8 cellular contexts compared by ENCODE assay signal in the genomic region with DNA sequence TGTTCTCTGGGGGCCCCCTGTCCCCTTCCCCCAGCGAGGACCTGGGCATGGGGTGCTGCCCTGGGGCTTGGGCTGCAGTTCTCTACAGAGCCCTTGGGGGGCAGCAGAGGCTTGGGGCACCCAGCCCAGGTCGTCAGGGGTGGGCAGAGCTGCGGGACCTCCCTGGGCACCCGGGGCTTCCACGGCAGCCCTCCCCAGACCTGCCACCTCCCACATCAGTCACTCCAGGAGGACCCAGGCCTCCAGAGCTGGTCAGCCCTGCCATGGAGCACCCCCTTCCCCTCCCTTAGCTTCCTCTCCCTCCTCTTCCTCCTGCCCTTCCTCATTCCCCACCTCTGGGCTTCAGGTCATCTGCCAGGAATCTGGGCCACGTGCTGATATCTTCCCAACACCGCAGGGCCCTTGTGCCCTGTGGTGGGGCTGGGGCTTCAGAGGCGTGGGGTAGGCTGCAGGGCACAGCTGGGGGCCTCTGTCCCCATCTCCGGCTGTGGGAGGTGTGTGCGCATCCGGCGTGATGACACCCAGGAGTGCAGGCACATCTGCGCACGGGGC. TPM values are rescaled to one million over a fixed set of nuclear protein-coding genes. Genes with fewer than 3 reads are reported as not detected.
DNase-seq lines count a peak whose midpoint lies in the region; ATAC-seq lines count a peak whose summit lies in the region.

No MANE protein-coding gene starts in this region.

- no peaks in the 10 kb centered on the region for H3K9me3 ChIP-seq in iPS-15b (ENCODE audit: control insufficient read depth, insufficient read depth, low read length)

- no peak overlapping the region for H3K9ac ChIP-seq in iPS-15b (ENCODE audit: low read depth, low read length)

- H3K4me1 ChIP-seq in iPS-15b (ENCODE audit: control insufficient read depth, insufficient read depth, low read length): peaks cover 16% of the 10 kb centered on the region

- peaks cover 6% of the 10 kb centered on the region for H3K27me3 Mint-ChIP-seq in activated naive CD8-positive, alpha-beta T cell treated with anti-CD3 and anti-CD28 coated beads, Interleukin-2, amount 10 ng/mL, durations not matched to agents 7 days and 5 days

- no peaks in the 10 kb centered on the region for H3K27me3 ChIP-seq in iPS-15b (ENCODE audit: control insufficient read depth, insufficient read depth, low read length)

- H3K4me3 Mint-ChIP-seq in activated naive CD8-positive, alpha-beta T cell treated with anti-CD3 and anti-CD28 coated beads, Interleukin-2, amount 10 ng/mL, durations not matched to agents 7 days and 5 days: peak overlapping the region; percentile 40

- H3K9me3 Mint-ChIP-seq in activated naive CD8-positive, alpha-beta T cell treated with anti-CD3 and anti-CD28 coated beads, Interleukin-2, amount 10 ng/mL, durations not matched to agents 7 days and 5 days: no peaks in the 10 kb centered on the region

- H3K36me3 Mint-ChIP-seq in activated naive CD8-positive, alpha-beta T cell treated with anti-CD3 and anti-CD28 coated beads, Interleukin-2, amount 10 ng/mL, durations not matched to agents 7 days and 5 days: no peaks in the 10 kb centered on the region

- peak overlapping the region; percentile 55 for H3K4me3 ChIP-seq in iPS-15b (ENCODE audit: low read depth, low read length)

- peaks cover 9% of the 10 kb centered on the region for H3K4me1 Mint-ChIP-seq in activated naive CD8-positive, alpha-beta T cell treated with anti-CD3 and anti-CD28 coated beads, Interleukin-2, amount 10 ng/mL, durations not matched to agents 7 days and 5 days

- DNase-seq in NCI-H526 (lab: John Stamatoyannopoulos, UW) (peak; percentile 35 to 75), NCI-H526 treated with DMSO at 0.1 percent for 48 hours (lab: John Stamatoyannopoulos, UW) (no peak), T follicular helper cell (ENCODE audit: low read depth) (peak; percentile 45)
- DNase-seq in activated naive CD8-positive, alpha-beta T cell treated with anti-CD3 and anti-CD28 coated beads, Interleukin-2, amount 10 ng/mL, durations not matched to agents 7 days and 5 days: peak; percentile 80
- DNase-seq in stimulated activated CD4-positive, alpha-beta T cell treated with anti-CD3 and anti-CD28 coated beads, Interleukin-4, amount 100 ng/mL, for 4 hours: peak; percentile 49 to 64

- H3K27ac Mint-ChIP-seq in activated naive CD8-positive, alpha-beta T cell treated with anti-CD3 and anti-CD28 coated beads, Interleukin-2, amount 10 ng/mL, durations not matched to agents 7 days and 5 days: no peak overlapping the region

- H3K36me3 ChIP-seq in iPS-15b (ENCODE audit: control insufficient read depth, insufficient read depth, low read length): no peaks in the 10 kb centered on the region

- POLR2A ChIA-PET in activated naive CD8-positive, alpha-beta T cell treated with anti-CD3 and anti-CD28 coated beads, Interleukin-2, amount 10 ng/mL, durations not matched to agents 7 days and 5 days (lab: Charles Lee): interaction anchor here (0.7 to 1.2 kb wide), 3 partner anchors 16 to 1454 kb away, joined by 3 to 4 read pairs (median 3); partner anchors contain the start of gene CD151

- peak; percentile 59 for ATAC-seq in activated naive CD8-positive, alpha-beta T cell treated with anti-CD3 and anti-CD28 coated beads, Interleukin-2, amount 10 ng/mL, durations not matched to agents 7 days and 5 days (ENCODE audit: low read depth)
- ATAC-seq in HG02970 (IDR thresholded peaks at IDR 0.05; ENCODE audit: low FRiP score, unreplicated experiment) (no peak), GM21381 (IDR thresholded peaks at IDR 0.05; ENCODE audit: unreplicated experiment) (no peak)

RNA-seq across cellular contexts. Expression of gene TSPAN4, which starts 5.8 kb away (rescaled TPM):
- total RNA-seq in activated naive CD8-positive, alpha-beta T cell treated with anti-CD3 and anti-CD28 coated beads, Interleukin-2, amount 10 ng/mL, durations not matched to agents 7 days and 5 days: 10 to 100 TPM; 19.0 to 20.3 TPM

RNA-seq across cellular contexts. Expression of gene POLR2L, which starts 6.1 kb away (rescaled TPM):
- 10 to 100 TPM; 76.7 to 78.9 TPM for total RNA-seq in activated naive CD8-positive, alpha-beta T cell treated with anti-CD3 and anti-CD28 coated beads, Interleukin-2, amount 10 ng/mL, durations not matched to agents 7 days and 5 days

RNA-seq across cellular contexts. Expression of gene CD151, which starts 15.7 kb away (rescaled TPM):
- total RNA-seq in activated naive CD8-positive, alpha-beta T cell treated with anti-CD3 and anti-CD28 coated beads, Interleukin-2, amount 10 ng/mL, durations not matched to agents 7 days and 5 days: 10 to 100 TPM; 36.4 to 37.4 TPM

RNA-seq across cellular contexts. Expression of gene CRACR2B, which starts 20.7 kb away (rescaled TPM):
- total RNA-seq in activated naive CD8-positive, alpha-beta T cell treated with anti-CD3 and anti-CD28 coated beads, Interleukin-2, amount 10 ng/mL, durations not matched to agents 7 days and 5 days: 10 to 100 TPM; 10.5 to 11.2 TPM

RNA-seq across cellular contexts. Expression of gene PNPLA2, which starts 29.7 kb away (rescaled TPM):
- total RNA-seq in activated naive CD8-positive, alpha-beta T cell treated with anti-CD3 and anti-CD28 coated beads, Interleukin-2, amount 10 ng/mL, durations not matched to agents 7 days and 5 days: 100 to 1,000 TPM; 110 to 125 TPM
